In the genomic region with DNA sequence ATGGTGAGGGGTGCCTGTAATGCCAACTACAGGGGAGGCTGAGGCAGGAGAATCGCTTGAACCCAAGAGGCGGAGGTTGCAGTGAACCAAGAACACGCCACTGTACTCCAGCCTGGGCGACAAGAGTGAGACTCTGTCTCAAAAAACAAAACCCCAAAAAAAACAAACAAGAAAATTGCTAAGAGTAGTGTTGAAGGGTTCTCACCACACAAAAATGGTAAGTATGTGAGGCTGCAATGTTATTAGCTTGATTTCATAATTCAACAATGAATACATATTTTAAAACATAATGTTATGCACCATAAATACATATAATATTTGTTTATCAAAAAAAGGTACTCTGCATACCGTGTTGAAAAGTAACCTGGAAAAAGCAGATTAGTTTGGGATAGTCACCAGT, we compare ENCODE assay signal across 20 cellular contexts. TPM values are rescaled to one million over a fixed set of nuclear protein-coding genes. Genes with fewer than 3 reads are reported as not detected.
DNase-seq lines count a peak whose midpoint lies in the region; ATAC-seq, FAIRE-seq and TF ChIP-seq lines count a peak whose summit lies in the region.
"Had no signal": no experiment of that assay in that cellular context is flagged by ENCODE, and none has a peak within 500 bp of the region (broad histone marks: within the 10 kb centered on the region; RNA-seq: fewer than 3 reads in every experiment).

No MANE protein-coding gene starts in this region.

- no peak for TF ChIP-seq POLR2A in K562 (conservative IDR thresholded peaks at IDR 0.05)

- H3K4me2 ChIP-seq in BLaER1 = peak overlapping the region; percentile 82
- no peak overlapping the region for H3K4me2 ChIP-seq in K562 (ENCODE audit: insufficient read depth, low read length)

- H3K4me3 ChIP-seq in BLaER1 (no peak overlapping the region; the same call in 1 of the 2 replicates), K562 (no peak overlapping the region), colonic mucosa (no peak overlapping the region)

- no peak for FAIRE-seq in K562 (lab: Jason Lieb, UNC)
- FAIRE-seq: H1, HepG2 had no signal

- no peak for ATAC-seq in K562
- ATAC-seq in GM21381 (IDR thresholded peaks at IDR 0.05; ENCODE audit: unreplicated experiment) = no peak
- ATAC-seq: HepG2 had no signal

- H3K27ac Mint-ChIP-seq in chondrocyte (ENCODE audit: unreplicated experiment) = no peak overlapping the region

- no peak for TF ChIP-seq RAD21 in K562 (CRISPR knock-in tag; conservative IDR thresholded peaks at IDR 0.05 in 1 of 2, IDR thresholded peaks at IDR 0.05 in 1 of 2)

- no peaks in the 10 kb centered on the region for H3K36me3 Mint-ChIP-seq in chondrocyte (ENCODE audit: low read depth)
- H3K36me3 Mint-ChIP-seq: CD4-positive, alpha-beta memory T cell had no signal

- H3K36me3 ChIP-seq in BLaER1 (no peaks in the 10 kb centered on the region), K562 (ENCODE audit: control insufficient read depth, insufficient read depth, low read length) (no peaks in the 10 kb centered on the region), colonic mucosa (no peaks in the 10 kb centered on the region)
- H3K36me3 ChIP-seq: BE2C had no signal

- 42% methylated on average over 5 of the region's 5 CpGs for WGBS in K562 (ENCODE audit: insufficient coverage, low coverage, missing lambda C conversion rate)

- peak overlapping the region; percentile 48; the same call in 1 of the 2 replicates for H2AFZ ChIP-seq in K562 (ENCODE audit: low read depth, low read length)

- 0 out of 2 replicates have a peak, but pooled peaks cover under 1% of the 10 kb centered on the region for H3K9me3 ChIP-seq in BLaER1
- no peaks in the 10 kb centered on the region for H3K9me3 ChIP-seq in K562 (replicated peaks; ENCODE audit: control insufficient read depth, insufficient read depth, low read depth, low read length)
- no peaks in the 10 kb centered on the region for H3K9me3 ChIP-seq in colonic mucosa
- H3K9me3 ChIP-seq: BE2C had no signal

- no TSS peak for BruUV-seq in K562 (replicated peaks; lab: Mats Ljungman, UMichigan)

- H3K27me3 ChIP-seq in BLaER1 = no peaks in the 10 kb centered on the region
- no peaks in the 10 kb centered on the region for H3K27me3 ChIP-seq in K562 (ENCODE audit: control insufficient read depth in 2 of 2, insufficient read depth in 2 of 2, low read length in 2 of 2)
- H3K27me3 ChIP-seq in colonic mucosa = no peaks in the 10 kb centered on the region
- H3K27me3 ChIP-seq: BE2C had no signal

- no peaks in the 10 kb centered on the region for H3K9me3 Mint-ChIP-seq in chondrocyte (ENCODE audit: low read depth)
- H3K9me3 Mint-ChIP-seq: CD4-positive, alpha-beta memory T cell had no signal

- DNase-seq in HCEC 1CT (peak; percentile 57), K562 (ENCODE audit: extremely low read depth in 1 of 4, low spot score in 3 of 4) (no peak), iris pigment epithelial cell (ENCODE audit: low read depth) (peak; percentile 55), colonic mucosa (no peak), chondrocyte (ENCODE audit: low spot score) (no peak)
- no peak for DNase-seq in activated CD4-positive, CD25-positive, alpha-beta regulatory T cell treated with anti-CD3 and anti-CD28 coated beads, Interleukin-2, amount 50 U/mL, for 72 hours
- DNase-seq: BE2C; Calu3; CD4-positive, alpha-beta memory T cell; Kasumi-1; MM.1S; NCI-H1092 treated with DMSO at 0.1 percent for 48 hours; NCI-H146; NCI-H2029 treated with DMSO at 0.1 percent for 48 hours; NCI-H2171; NCI-H526 had no signal

- H4K20me1 ChIP-seq in BLaER1 (no peaks in the 10 kb centered on the region), K562 (replicated peaks; ENCODE audit: control insufficient read depth, insufficient read depth, low read length) (no peaks in the 10 kb centered on the region)

- CTCF ChIA-PET in K562 (lab: Yijun Ruan, JAX; ENCODE audit: low intra/inter-chr PET ratio) = no interaction called here

- POLR2A ChIA-PET in K562 (lab: Yijun Ruan, JAX) = interaction anchor here (1.8 kb wide), 1 partner anchor 18 kb away, joined by 6 read pairs; no protein-coding TSS in a partner anchor

- in situ Hi-C loops in K562 (cut with MboI) = loop anchor here (5.0 kb wide), 1 partner anchor 184 kb away; no protein-coding TSS in a partner anchor

- TF ChIP-seq CTCF in K562 (IDR thresholded peaks at IDR 0.05 in 2 of 3, conservative IDR thresholded peaks at IDR 0.05 in 1 of 3; ENCODE audit: insufficient read depth in 2 of 3, low read depth in 1 of 3, low read length in 3 of 3) (no peak), colonic mucosa (IDR thresholded peaks at IDR 0.05) (no peak), chondrocyte (IDR thresholded peaks at IDR 0.05) (no peak)

- H3K4me3 Mint-ChIP-seq in chondrocyte (ENCODE audit: unreplicated experiment) = no peak overlapping the region
- H3K4me3 Mint-ChIP-seq: CD4-positive, alpha-beta memory T cell had no signal

- H3K79me2 ChIP-seq in K562 (ENCODE audit: control insufficient read depth, insufficient read depth, low read length) = no peaks in the 10 kb centered on the region

- intact Hi-C loops in K562 (cut with micrococcal nuclease) (no loop called here), colonic mucosa (cut with DNase I) (no loop called here)

- no peaks in the 10 kb centered on the region for H3K9me1 ChIP-seq in K562 (ENCODE audit: control insufficient read depth, insufficient read depth, low read length)

- H3K4me1 Mint-ChIP-seq in chondrocyte (ENCODE audit: low read depth) = peaks cover 26% of the 10 kb centered on the region

- TF ChIP-seq EP300 in K562 (IDR thresholded peaks at IDR 0.05; ENCODE audit: low read length) = no peak

- peaks cover 91% of the 10 kb centered on the region for H3K4me1 ChIP-seq in BLaER1
- H3K4me1 ChIP-seq in K562 (replicated peaks in 1 of 2; ENCODE audit: control insufficient read depth in 2 of 2, insufficient read depth in 2 of 2, low read length in 2 of 2) = peaks cover 0 to 7% of the 10 kb centered on the region in 2 experiments; a peak in 2 of 5 replicates
- no peaks in the 10 kb centered on the region for H3K4me1 ChIP-seq in colonic mucosa
- H3K4me1 ChIP-seq: BE2C had no signal

- H3K27me3 Mint-ChIP-seq in chondrocyte (ENCODE audit: low read depth) = no peaks in the 10 kb centered on the region
- H3K27me3 Mint-ChIP-seq: CD4-positive, alpha-beta memory T cell had no signal

- H3K27ac ChIP-seq in BLaER1 = peak overlapping the region; percentile 49; the same call in 1 of the 2 replicates
- H3K27ac ChIP-seq in K562 (ENCODE audit: extremely low read depth, low read depth, low read length) = no peak overlapping the region
- no peak overlapping the region for H3K27ac ChIP-seq in colonic mucosa

- H3K9ac ChIP-seq in BLaER1 (no peak overlapping the region), K562 (ENCODE audit: insufficient read depth in 1 of 2, low read depth in 2 of 2, low read length in 2 of 2) (no peak overlapping the region), colonic mucosa (ENCODE audit: low read depth in 2 of 2, low read length in 2 of 2) (no peak overlapping the region)

TF ChIP-seq in K562, 482 proteins besides CTCF, POLR2A, EP300 and RAD21 (continues in another document):
- TF ChIP-seq RB1 (IDR thresholded peaks at IDR 0.05; ENCODE audit: low read depth) (no peak), BRF1 (IDR thresholded peaks at IDR 0.05; ENCODE audit: borderline replicate concordance, extremely low read depth, insufficient read length) (no peak), CREBBP (IDR thresholded peaks at IDR 0.05; ENCODE audit: low read depth, low read length) (no peak), SIRT6 (IDR thresholded peaks at IDR 0.05; ENCODE audit: low read depth, low read length) (no peak), E2F3 (CRISPR knock-in tag; IDR thresholded peaks at IDR 0.05) (no peak), ZKSCAN1 (IDR thresholded peaks at IDR 0.05; ENCODE audit: low read depth, low read length) (no peak)

RNA-seq across cellular contexts. Expression of a gene that starts 45.8 kb away (rescaled TPM):
- total RNA-seq in K562 (2011; cell fraction: chromatin; rRNA removed; ENCODE audit: low replicate concordance) = 38.5 and 51.7 TPM in 2 replicates
- total RNA-seq in K562 (2011; cell fraction: nucleolus; rRNA removed) = 24.5 and 24.8 TPM in 2 replicates
- 34.8 and 40.9 TPM in 2 replicates for total RNA-seq in K562 (2011; cell fraction: nucleoplasm; rRNA removed)
- total RNA-seq in K562 (2014; rRNA removed) (59.9 and 76.9 TPM in 2 replicates), K562 (2014; rRNA removed; fragmentation: Illumina TruSeq; extraction: Trizol) (116 and 125 TPM in 2 replicates), K562 (2015; rRNA removed; fragmentation: Illumina TruSeq; extraction: Trizol) (101 and 111 TPM in 2 replicates), K562 (2021) (90.2 and 95.6 TPM in 2 replicates), colonic mucosa (10 to 100 TPM; 75.4 to 87.3 TPM), chondrocyte (44.4 to 48.8 TPM (median 48.7 TPM) in 3 replicates)
- polyA plus RNA-seq in K562 (2011; rRNA removed) (75.0 and 81.6 TPM in 2 replicates), K562 (2014; fragmentation: Illumina TruSeq; extraction: Trizol) (105 and 120 TPM in 2 replicates), K562 (2014; fragmentation: Nextera tagmentation; extraction: Ambion mirVana) (100 to 1,000 TPM; 194 to 271 TPM), K562 (2014; rRNA removed) (82.8 and 92.7 TPM in 2 replicates)
- 35.3 and 54.9 TPM in 2 replicates for polyA plus RNA-seq in K562 (2011; cell fraction: cytosol; rRNA removed)
- polyA plus RNA-seq in K562 (2011; cell fraction: nucleus; rRNA removed) = 27.2 and 40.2 TPM in 2 replicates
- 79.8 and 97.3 TPM in 2 replicates for polyA plus RNA-seq in K562 (2012)
- polyA minus RNA-seq in K562 (2011; rRNA and poly(A)+ RNA removed) = 56.3 and 61.4 TPM in 2 replicates
- 38.3 and 45.0 TPM in 2 replicates for polyA minus RNA-seq in K562 (2011; cell fraction: cytosol; rRNA and poly(A)+ RNA removed)
- polyA minus RNA-seq in K562 (2011; cell fraction: nucleus; rRNA and poly(A)+ RNA removed) = 11.2 and 12.2 TPM in 2 replicates

RNA-seq across cellular contexts. Expression of a gene that starts 46.1 kb away (rescaled TPM):
- 25.3 and 46.3 TPM in 2 replicates for total RNA-seq in K562 (2011; cell fraction: chromatin; rRNA removed; ENCODE audit: low replicate concordance)
- total RNA-seq in K562 (2011; cell fraction: nucleolus; rRNA removed) = 14.8 and 18.3 TPM in 2 replicates
- total RNA-seq in K562 (2011; cell fraction: nucleoplasm; rRNA removed) = 23.8 and 31.1 TPM in 2 replicates
- 22.1 and 27.3 TPM in 2 replicates for total RNA-seq in K562 (2014; rRNA removed)
- total RNA-seq in K562 (2014; rRNA removed; fragmentation: Illumina TruSeq; extraction: Trizol) = 25.0 and 25.2 TPM in 2 replicates
- total RNA-seq in K562 (2015; rRNA removed; fragmentation: Illumina TruSeq; extraction: Trizol) = 16.9 and 21.1 TPM in 2 replicates
- total RNA-seq in K562 (2021) = 14.4 and 19.3 TPM in 2 replicates
- 20.5 and 26.3 TPM in 2 replicates for polyA plus RNA-seq in K562 (2011; rRNA removed)
- 10.6 and 11.9 TPM in 2 replicates for polyA plus RNA-seq in K562 (2011; cell fraction: cytosol; rRNA removed)
- polyA plus RNA-seq in K562 (2011; cell fraction: nucleus; rRNA removed) = 12.4 and 16.0 TPM in 2 replicates
- 9.7 and 11.6 TPM in 2 replicates for polyA plus RNA-seq in K562 (2012)
- polyA plus RNA-seq in K562 (2014; fragmentation: Illumina TruSeq; extraction: Trizol) = 15.7 and 16.2 TPM in 2 replicates
- polyA plus RNA-seq in K562 (2014; fragmentation: Nextera tagmentation; extraction: Ambion mirVana) = 1 to 10 TPM; 5.3 to 5.6 TPM
- polyA plus RNA-seq in K562 (2014; rRNA removed) = 21.5 and 23.3 TPM in 2 replicates
- 32.9 and 34.5 TPM in 2 replicates for polyA minus RNA-seq in K562 (2011; rRNA and poly(A)+ RNA removed)
- 7.8 and 12.5 TPM in 2 replicates for polyA minus RNA-seq in K562 (2011; cell fraction: cytosol; rRNA and poly(A)+ RNA removed)
- 9.8 and 14.9 TPM in 2 replicates for polyA minus RNA-seq in K562 (2011; cell fraction: nucleus; rRNA and poly(A)+ RNA removed)
- total RNA-seq in colonic mucosa = 10 to 100 TPM in 1 of 2 donors, 1 to 10 TPM in 1; 4.7 to 10.7 TPM
- 5.2 to 6.8 TPM (median 5.8 TPM) in 3 replicates for total RNA-seq in chondrocyte

Comparison
In these comparisons a context has a peak if more than half of its experiments do, and no peak if none do; other contexts are left out.
1. DNase-seq: peak in HCEC 1CT (single experiment) and iris pigment epithelial cell (single experiment); none in K562 (0 of 4), activated CD4-positive, CD25-positive, alpha-beta regulatory T cell treated with anti-CD3 and anti-CD28 coated beads, Interleukin-2, amount 50 U/mL, for 72 hours (single experiment), colonic mucosa (single experiment) and chondrocyte (single experiment).